ENCODE assay signal across 1 cellular context in genomic region chr19:38329651-38330050, GRCh38.
TF ChIP-seq lines count a peak whose summit lies in the region.

No MANE protein-coding gene starts in this region.

TF ChIP-seq in IMR-90, 13 proteins besides CTCF, POLR2A, EP300 and RAD21:
- TF ChIP-seq CHD1 (IDR thresholded peaks at IDR 0.05; ENCODE audit: low read depth, low read length): no peak
- no peak for TF ChIP-seq MAFK (IDR thresholded peaks at IDR 0.05; ENCODE audit: low read depth, low read length)
- no peak for TF ChIP-seq NFE2L2 (IDR thresholded peaks at IDR 0.05; ENCODE audit: low read depth, low read length)
- no peak for TF ChIP-seq BHLHE40 (IDR thresholded peaks at IDR 0.05; ENCODE audit: low read depth, low read length)
- no peak for TF ChIP-seq MAZ (IDR thresholded peaks at IDR 0.05; ENCODE audit: borderline replicate concordance, low read depth, low read length)
- TF ChIP-seq CEBPB (IDR thresholded peaks at IDR 0.05; ENCODE audit: low read depth, low read length): no peak
- no peak for TF ChIP-seq USF2 (IDR thresholded peaks at IDR 0.05; ENCODE audit: low read depth, low read length)
- no peak for TF ChIP-seq MXI1 (IDR thresholded peaks at IDR 0.05; ENCODE audit: borderline replicate concordance, low read depth, low read length)
- no peak for TF ChIP-seq RFX5 (IDR thresholded peaks at IDR 0.05; ENCODE audit: low read depth, low read length)
- TF ChIP-seq RCOR1 (IDR thresholded peaks at IDR 0.05; ENCODE audit: insufficient replicate concordance, low read length): no peak
- TF ChIP-seq FOS (IDR thresholded peaks at IDR 0.05; ENCODE audit: low read depth, low read length): no peak
